ENCODE assay signal across 8 cellular contexts in genomic region chr9:36765468-36766341, GRCh38.
A peak's percentile ranks its signal among the peaks of the same experiment; 100 is the strongest.
DNase-seq lines count a peak whose midpoint lies in the region; ATAC-seq, FAIRE-seq and TF ChIP-seq lines count a peak whose summit lies in the region.

No MANE protein-coding gene starts in this region.

- H3K27me3 Mint-ChIP-seq in activated T-cell treated with anti-CD3 and anti-CD28 coated beads, Interleukin-2, amount 50 U/mL, for 72 hours (ENCODE audit: low read depth) = peaks cover under 1% of the 10 kb centered on the region

- no peaks in the 10 kb centered on the region for H3K9me3 Mint-ChIP-seq in activated T-cell treated with anti-CD3 and anti-CD28 coated beads, Interleukin-2, amount 50 U/mL, for 72 hours

- ATAC-seq in GM21367 (IDR thresholded peaks at IDR 0.05; ENCODE audit: unreplicated experiment) (peak; percentile 97), pancreas (peak; percentile 97 to 99 (median 98))
- ATAC-seq in activated T-cell treated with anti-CD3 and anti-CD28 coated beads, Interleukin-2, amount 50 U/mL, for 72 hours (replicated peaks in 1 of 2) = peak; percentile 99

- FAIRE-seq in pancreas (lab: Jason Lieb, UNC) = no peak

- H3K36me3 ChIP-seq in HUES48 (ENCODE audit: control insufficient read depth, insufficient read depth, low read length) (no peaks in the 10 kb centered on the region), OCI-LY3 (replicated peaks; ENCODE audit: low read depth, low read length) (no peaks in the 10 kb centered on the region), pancreas (no peaks in the 10 kb centered on the region), thyroid gland (no peaks in the 10 kb centered on the region)

- H3K36me3 Mint-ChIP-seq in activated T-cell treated with anti-CD3 and anti-CD28 coated beads, Interleukin-2, amount 50 U/mL, for 72 hours (ENCODE audit: insufficient read depth in 2 of 2) = no peaks in the 10 kb centered on the region

- H3K27ac Mint-ChIP-seq in activated T-cell treated with anti-CD3 and anti-CD28 coated beads, Interleukin-2, amount 50 U/mL, for 72 hours = no peak overlapping the region

- no peaks in the 10 kb centered on the region for H3K79me2 ChIP-seq in OCI-LY3 (ENCODE audit: low read length)

- H4K20me1 ChIP-seq in OCI-LY3 (ENCODE audit: insufficient read depth, low read length) = no peaks in the 10 kb centered on the region

- peaks cover 8% of the 10 kb centered on the region for H3K27me3 ChIP-seq in HUES48 (ENCODE audit: control insufficient read depth, insufficient read depth, low read length)
- peaks cover 39% of the 10 kb centered on the region for H3K27me3 ChIP-seq in OCI-LY3 (ENCODE audit: low read depth, low read length)
- no peaks in the 10 kb centered on the region for H3K27me3 ChIP-seq in pancreas
- H3K27me3 ChIP-seq in thyroid gland = no peaks in the 10 kb centered on the region

- TF ChIP-seq CTCF in OCI-LY3 (IDR thresholded peaks at IDR 0.05; ENCODE audit: low read depth, low read length) (peak; percentile 14; the same call in 1 of the 2 replicates), pancreas (IDR thresholded peaks at IDR 0.05) (no peak), thyroid gland (IDR thresholded peaks at IDR 0.05) (no peak)

- peak overlapping the region; percentile 53 for H3K27ac ChIP-seq in HUES48 (ENCODE audit: low read depth, low read length)
- H3K27ac ChIP-seq in OCI-LY3 (ENCODE audit: low read length) = peak overlapping the region; percentile 92
- peak overlapping the region in 1 of 4 donors; percentile 45 for H3K27ac ChIP-seq in pancreas
- H3K27ac ChIP-seq in thyroid gland = no peak overlapping the region

- DNase-seq in COLO668 (lab: John Stamatoyannopoulos, UW; ENCODE audit: unreplicated experiment) = peak; percentile 88
- peak; percentile 93 to 94 for DNase-seq in activated T-cell treated with anti-CD3 and anti-CD28 coated beads, Interleukin-2, amount 50 U/mL, for 72 hours
- peak; percentile 84 for DNase-seq in globus pallidus (ENCODE audit: low spot score)
- DNase-seq in pancreas = peak; percentile 85 to 94 (median 87)
- DNase-seq in thyroid gland = peak; percentile 21 to 40

- H3K4me3 Mint-ChIP-seq in activated T-cell treated with anti-CD3 and anti-CD28 coated beads, Interleukin-2, amount 50 U/mL, for 72 hours = no peak overlapping the region

- peak overlapping the region; percentile 35; the same call in 1 of the 2 replicates for H2AFZ ChIP-seq in OCI-LY3 (ENCODE audit: low read depth, low read length)

- WGBS in pancreas, 2 donors = 4 to 14% methylated on average over 33 to 37 of the region's 37 CpGs
- WGBS in thyroid gland, 2 donors = 8 to 35% methylated on average over 13 to 30 of the region's 37 CpGs

- intact Hi-C loops in pancreas (cut with DNase I) (no loop called here), thyroid gland (cut with DNase I) (no loop called here)

- no peaks in the 10 kb centered on the region for H3K9me3 ChIP-seq in HUES48 (ENCODE audit: control insufficient read depth, insufficient read depth, low read length)
- no peaks in the 10 kb centered on the region for H3K9me3 ChIP-seq in OCI-LY3 (ENCODE audit: insufficient read depth, low read length)
- no peaks in the 10 kb centered on the region for H3K9me3 ChIP-seq in pancreas
- H3K9me3 ChIP-seq in thyroid gland = no peaks in the 10 kb centered on the region

- peaks cover 9% of the 10 kb centered on the region; the same call in 1 of the 2 replicates for H3K4me1 ChIP-seq in HUES48 (ENCODE audit: control insufficient read depth, insufficient read depth, low read length)
- H3K4me1 ChIP-seq in OCI-LY3 (ENCODE audit: low read length) = peaks cover 8% of the 10 kb centered on the region
- no peaks in the 10 kb centered on the region for H3K4me1 ChIP-seq in pancreas
- H3K4me1 ChIP-seq in thyroid gland = no peaks in the 10 kb centered on the region

- no peak for TF ChIP-seq POLR2A in thyroid gland (IDR thresholded peaks at IDR 0.05)

- H3K4me2 ChIP-seq in OCI-LY3 (ENCODE audit: low read length) = peak overlapping the region; percentile 96

- H3K9ac ChIP-seq in HUES48 (ENCODE audit: low read depth, low read length) = peak overlapping the region; percentile 27; the same call in 1 of the 2 replicates
- peak overlapping the region; percentile 76 for H3K9ac ChIP-seq in OCI-LY3 (ENCODE audit: low read length)

- no peaks in the 10 kb centered on the region for H3K4me1 Mint-ChIP-seq in activated T-cell treated with anti-CD3 and anti-CD28 coated beads, Interleukin-2, amount 50 U/mL, for 72 hours (ENCODE audit: low read depth)

- H3K4me3 ChIP-seq in HUES48 (ENCODE audit: low read depth, low read length) = peak overlapping the region; percentile 59
- H3K4me3 ChIP-seq in OCI-LY3 (ENCODE audit: low read length) = peak overlapping the region; percentile 81
- H3K4me3 ChIP-seq in pancreas = peak overlapping the region in 3 of 4 donors; percentile 18 to 49 (median 37)
- no peak overlapping the region for H3K4me3 ChIP-seq in thyroid gland (replicated peaks in 1 of 3)

Comparison
In these comparisons a context has a peak if more than half of its experiments do, and no peak if none do; other contexts are left out.
1. DNase-seq: peak in every context shown above with its lines; median percentile 94 in activated T-cell treated with anti-CD3 and anti-CD28 coated beads, Interleukin-2, amount 50 U/mL, for 72 hours; 88 in COLO668; 87 in pancreas; 84 in globus pallidus; 30 in thyroid gland.
2. H3K27ac ChIP-seq: peak in HUES48 (single experiment) and OCI-LY3 (single experiment); none in thyroid gland (0 of 3).
3. H3K4me3 ChIP-seq: peak in HUES48 (single experiment), OCI-LY3 (single experiment) and pancreas (3 of 4); none in thyroid gland (0 of 3).
4. Peak in every context shown above with its lines, with median percentiles within 50 percentile points of each other: ATAC-seq.